ENCODE assay signal across 12 cellular contexts in genomic region chr1:153122831-153123421, GRCh38. TPM values are rescaled to one million over a fixed set of nuclear protein-coding genes. Genes with fewer than 3 reads are reported as not detected.
DNase-seq lines count a peak whose midpoint lies in the region; ATAC-seq and TF ChIP-seq lines count a peak whose summit lies in the region.
"Had no signal": no experiment of that assay in that cellular context is flagged by ENCODE, and none has a peak within 500 bp of the region (broad histone marks: within the 10 kb centered on the region; RNA-seq: fewer than 3 reads in every experiment).

No MANE protein-coding gene starts in this region.

- H3K4me3 ChIP-seq in body of pancreas (no peak overlapping the region), trophoblast cell (ENCODE audit: low read depth, low read length) (no peak overlapping the region)
- H3K4me3 ChIP-seq: tibial nerve had no signal

- H4K8ac ChIP-seq in trophoblast cell (ENCODE audit: low read depth, low read length) = peak overlapping the region; percentile 2

- peak overlapping the region; percentile 45 for H3K4me2 ChIP-seq in trophoblast cell (ENCODE audit: low read length)

- DNase-seq in GM20000 (ENCODE audit: low spot score) = peak; percentile 21
- peak; percentile 93 for DNase-seq in NCI-H187 treated with DMSO at 0.1 percent for 48 hours (lab: John Stamatoyannopoulos, UW)
- DNase-seq in body of pancreas = peak; percentile 92 to 95 (median 94)
- DNase-seq in trophoblast cell = peak; percentile 99
- no peak for DNase-seq in pons (ENCODE audit: low spot score)
- DNase-seq: activated T-cell treated with anti-CD3 and anti-CD28 coated beads, Interleukin-2, amount 50 U/mL, for 1 hour; mesenchymal stem cell; SW 1271 had no signal

- H3K4ac ChIP-seq in trophoblast cell (ENCODE audit: low read depth, low read length) = no peak overlapping the region

- peak in 2 of 3 donors; percentile 72 to 79 for TF ChIP-seq POLR2A in body of pancreas (IDR thresholded peaks at IDR 0.05)

- H3K9ac ChIP-seq in trophoblast cell (ENCODE audit: low read length) = no peak overlapping the region

- H3K18ac ChIP-seq in trophoblast cell (ENCODE audit: low read length) = no peak overlapping the region

- peak overlapping the region; percentile 3 for H2BK12ac ChIP-seq in trophoblast cell (ENCODE audit: low read length)

- TF ChIP-seq CTCF in GM20000 (IDR thresholded peaks at IDR 0.05; ENCODE audit: extremely low read depth, missing control alignments) (no peak), body of pancreas (IDR thresholded peaks at IDR 0.05) (no peak)

- no peak overlapping the region for H2AFZ ChIP-seq in trophoblast cell (ENCODE audit: insufficient read depth, low read length, poor library complexity)

- ATAC-seq in body of pancreas = peak; percentile 98
- no peak for ATAC-seq in GM18498 (IDR thresholded peaks at IDR 0.05; ENCODE audit: unreplicated experiment)
- no peak for ATAC-seq in GM18861 (IDR thresholded peaks at IDR 0.05; ENCODE audit: unreplicated experiment)
- no peak for ATAC-seq in GM21717 (IDR thresholded peaks at IDR 0.05; ENCODE audit: unreplicated experiment)

- no peaks in the 10 kb centered on the region for H3K9me3 ChIP-seq in body of pancreas
- peaks cover 2% of the 10 kb centered on the region for H3K9me3 ChIP-seq in trophoblast cell (ENCODE audit: insufficient read depth, low read depth, low read length)

- H3K27ac ChIP-seq in body of pancreas = peak overlapping the region; percentile 91 to 95 (median 94)
- peak overlapping the region; percentile 77 for H3K27ac ChIP-seq in trophoblast cell (ENCODE audit: low read depth, low read length)
- H3K27ac ChIP-seq: tibial nerve had no signal

- H2AK5ac ChIP-seq in trophoblast cell (ENCODE audit: low read length) = no peak overlapping the region

- peaks cover 3% of the 10 kb centered on the region for H3K79me1 ChIP-seq in trophoblast cell (ENCODE audit: low read length)

- H4K91ac ChIP-seq in trophoblast cell (ENCODE audit: low read depth, low read length) = no peak overlapping the region

- intact Hi-C loops in body of pancreas (cut with DNase I) = no loop called here

- H2BK120ac ChIP-seq in trophoblast cell (ENCODE audit: insufficient read depth, low read length, poor library complexity) = peak overlapping the region; percentile 1

- peaks cover 59% of the 10 kb centered on the region for H3K4me1 ChIP-seq in body of pancreas
- H3K4me1 ChIP-seq in trophoblast cell (ENCODE audit: control insufficient read depth in 1 of 2, insufficient read depth in 2 of 2, low read length in 2 of 2) = no peaks in the 10 kb centered on the region
- H3K4me1 ChIP-seq: tibial nerve had no signal

- no peak overlapping the region for H4K12ac ChIP-seq in trophoblast cell (ENCODE audit: low read depth, low read length)

- H2BK5ac ChIP-seq in trophoblast cell (ENCODE audit: low read depth, low read length, poor library complexity) = no peak overlapping the region

- H3K14ac ChIP-seq in trophoblast cell (ENCODE audit: low read length) = no peak overlapping the region

- H3K79me2 ChIP-seq in trophoblast cell (ENCODE audit: control insufficient read depth, insufficient read depth, low read length, poor library complexity) = no peaks in the 10 kb centered on the region

- 12 to 13% methylated on average over 3 of the region's 3 CpGs for WGBS in body of pancreas, 2 donors
- no CpG with 5 or more reads among the region's 3 CpGs for WGBS in trophoblast cell (ENCODE audit: extremely low coverage, insufficient coverage, insufficient read length)

- no peaks in the 10 kb centered on the region for H3K36me3 ChIP-seq in body of pancreas (replicated peaks in 1 of 2; ENCODE audit: insufficient read depth in 1 of 2, low read depth in 2 of 2)
- H3K36me3 ChIP-seq in trophoblast cell (ENCODE audit: control insufficient read depth in 1 of 2, insufficient read depth in 2 of 2, low read length in 2 of 2) = peaks cover 0 to 2% of the 10 kb centered on the region in 2 experiments
- H3K36me3 ChIP-seq: tibial nerve had no signal

- H3K27me3 ChIP-seq in body of pancreas = no peaks in the 10 kb centered on the region
- no peaks in the 10 kb centered on the region for H3K27me3 ChIP-seq in trophoblast cell (ENCODE audit: insufficient read depth, low read length)
- H3K27me3 ChIP-seq: tibial nerve had no signal

- no peak overlapping the region for H3K23ac ChIP-seq in trophoblast cell (ENCODE audit: low read length)

RNA-seq across cellular contexts. Expression of gene SPRR2F, which starts 9.6 kb away (rescaled TPM):
- total RNA-seq in body of pancreas = 1 to 10 TPM in 1 of 2 donors, not detected in 1; 1.3 TPM
- 0.07 TPM in 1 of 2 replicates, not detected in the other for polyA plus RNA-seq in trophoblast cell (2013)
- total RNA-seq: tibial nerve had no signal

RNA-seq across cellular contexts. Expression of gene SPRR2G, which starts 27.8 kb away (rescaled TPM):
- not detected for total RNA-seq in body of pancreas
- polyA plus RNA-seq in trophoblast cell (2013) = 5.1 and 5.6 TPM in 2 replicates
- total RNA-seq: tibial nerve had no signal

RNA-seq across cellular contexts. Expression of gene SPRR2E, which starts 28.6 kb away (rescaled TPM):
- total RNA-seq in body of pancreas = not detected
- not detected in 2 replicates for polyA plus RNA-seq in trophoblast cell (2013)
- total RNA-seq: tibial nerve had no signal

RNA-seq across cellular contexts. Expression of gene SPRR2B, which starts 51.5 kb away (rescaled TPM):
- not detected for total RNA-seq in body of pancreas
- polyA plus RNA-seq in trophoblast cell (2013) = not detected in 2 replicates
- total RNA-seq: tibial nerve had no signal
